Comparison of ENCODE assay signal across 20 cellular contexts in genomic region chr2:46703588-46703987, GRCh38. TPM values are rescaled to one million over a fixed set of nuclear protein-coding genes. Genes with fewer than 3 reads are reported as not detected.
DNase-seq lines count a peak whose midpoint lies in the region; TF ChIP-seq lines count a peak whose summit lies in the region.
"Had no signal": no experiment of that assay in that cellular context is flagged by ENCODE, and none has a peak within 500 bp of the region (broad histone marks: within the 10 kb centered on the region; RNA-seq: fewer than 3 reads in every experiment).

No MANE protein-coding gene starts in this region.

- POLR2A ChIA-PET in BJ (lab: Charles Lee): no interaction called here

- H3K27me3 ChIP-seq in BJ (ENCODE audit: control insufficient read depth, insufficient read depth, low read length): no peaks in the 10 kb centered on the region
- H3K27me3 ChIP-seq in mesenchymal stem cell (ENCODE audit: control insufficient read depth in 1 of 2, insufficient read depth in 1 of 2, low read length in 2 of 2): no peaks in the 10 kb centered on the region
- H3K27me3 ChIP-seq: MG63, neutrophil, Peyer's patch had no signal

- H2AK5ac ChIP-seq in mesenchymal stem cell (ENCODE audit: low read length, severe bottlenecking): no peak overlapping the region

- no peak overlapping the region for H2BK15ac ChIP-seq in mesenchymal stem cell (ENCODE audit: low read depth, poor library complexity, severe bottlenecking)

- H2BK12ac ChIP-seq in mesenchymal stem cell (ENCODE audit: low read length in 2 of 2): no peak overlapping the region

- no peak overlapping the region for H2BK120ac ChIP-seq in mesenchymal stem cell (ENCODE audit: low read depth, low read length)

- H3K23ac ChIP-seq in mesenchymal stem cell (ENCODE audit: low read length in 2 of 2): no peak overlapping the region

- H3K4me2 ChIP-seq in mesenchymal stem cell (ENCODE audit: low read length, poor library complexity, severe bottlenecking): no peak overlapping the region

- peaks cover 3% of the 10 kb centered on the region for H3K79me1 ChIP-seq in mesenchymal stem cell (replicated peaks; ENCODE audit: low read length, poor library complexity, severe bottlenecking)

- no peak overlapping the region for H3K4ac ChIP-seq in mesenchymal stem cell (ENCODE audit: low read depth in 1 of 2, low read length in 2 of 2)

- H3K4me3 ChIP-seq in BJ (ENCODE audit: low read depth, low read length) (peak overlapping the region; percentile 97), mesenchymal stem cell (ENCODE audit: insufficient read depth in 1 of 2, low read depth in 1 of 2, low read length in 2 of 2) (peak overlapping the region in 1 of 2 experiments; percentile 90)
- H3K4me3 ChIP-seq: MG63, Peyer's patch, skin epidermis had no signal

- H3K18ac ChIP-seq in mesenchymal stem cell (ENCODE audit: low read depth in 1 of 2, low read length in 2 of 2): no peak overlapping the region

- no peak overlapping the region for H4K8ac ChIP-seq in mesenchymal stem cell (ENCODE audit: low read length)

- H3K36me3 ChIP-seq in BJ (ENCODE audit: control insufficient read depth, insufficient read depth, low read length) (peaks cover 2% of the 10 kb centered on the region; the same call in 1 of the 2 replicates), mesenchymal stem cell (ENCODE audit: control insufficient read depth in 1 of 2, insufficient read depth in 2 of 2, low read depth in 1 of 2, low read length in 2 of 2) (peaks cover 0 to 19% of the 10 kb centered on the region in 2 experiments)
- H3K36me3 ChIP-seq: MG63, neutrophil, Peyer's patch had no signal

- CTCF ChIA-PET in BJ (lab: Yijun Ruan, JAX): interaction anchor here (0.7 to 4.3 kb wide), 4 partner anchors 15 to 185 kb away, joined by 3 to 15 read pairs (median 6); no protein-coding TSS in a partner anchor

- no peak overlapping the region for H3K14ac ChIP-seq in mesenchymal stem cell (ENCODE audit: low read length in 2 of 2)

- H3K9me3 ChIP-seq in mesenchymal stem cell (ENCODE audit: control insufficient read depth, low read length): no peaks in the 10 kb centered on the region
- H3K9me3 ChIP-seq: MG63, neutrophil, Peyer's patch had no signal

- H4K91ac ChIP-seq in mesenchymal stem cell (ENCODE audit: low read length): no peak overlapping the region

- H3K9ac ChIP-seq in mesenchymal stem cell (ENCODE audit: low read length): peak overlapping the region; percentile 97

- no peak overlapping the region for H2BK5ac ChIP-seq in mesenchymal stem cell (ENCODE audit: low read depth, low read length, poor library complexity, severe bottlenecking)

- peaks cover 2% of the 10 kb centered on the region for H3K4me1 ChIP-seq in mesenchymal stem cell (ENCODE audit: control insufficient read depth, insufficient read depth, low read depth, low read length)

- H3K27ac ChIP-seq in mesenchymal stem cell (ENCODE audit: low read length, poor library complexity, severe bottlenecking): no peak overlapping the region
- H3K27ac ChIP-seq: neutrophil, Peyer's patch, skin epidermis had no signal

- no peak for TF ChIP-seq CTCF in BJ (IDR thresholded peaks at IDR 0.05; ENCODE audit: insufficient read depth, low read depth, low read length)
- no peak for TF ChIP-seq CTCF in GM20000 (IDR thresholded peaks at IDR 0.05; ENCODE audit: extremely low read depth, missing control alignments)

- DNase-seq in BJ (ENCODE audit: low read depth) (no peak), GM20000 (ENCODE audit: low spot score) (peak; percentile 28), NCI-H69 (lab: John Stamatoyannopoulos, UW) (peak; percentile 31), mesenchymal stem cell (no peak), GDM1 (lab: John Stamatoyannopoulos, UW) (no peak), pons (ENCODE audit: low spot score) (no peak)
- no peak for DNase-seq in activated CD8-positive, alpha-beta memory T cell treated with anti-CD3 and anti-CD28 coated beads for 24 hours
- DNase-seq: activated CD4-positive, alpha-beta T cell treated with anti-CD3 and anti-CD28 coated beads for 1 hour; activated CD8-positive, alpha-beta T cell treated with anti-CD3 and anti-CD28 coated beads, Interleukin-2, amount 10 ng/mL, durations not matched to agents 7 days and 5 days; activated gamma-delta T cell treated with Interleukin-2 at 50 U/mL for 16 hours; head of caudate nucleus; left cardiac atrium; MG63; NCI-H2081; Peyer's patch; stimulated activated CD4-positive, alpha-beta T cell treated with anti-CD3 and anti-CD28 coated beads, Interleukin-2, amount 100 ng/mL, for 24 hours; substantia nigra; T-helper 1 cell had no signal

- H2AFZ ChIP-seq in mesenchymal stem cell (ENCODE audit: low read depth, low read length): no peak overlapping the region

RNA-seq across cellular contexts. Expression of gene SOCS5, which starts 4.5 kb away (rescaled TPM):
- 74.1 and 128 TPM in 2 replicates for polyA plus RNA-seq in BJ (2011; rRNA removed)
- 145 and 165 TPM in 2 replicates for polyA minus RNA-seq in BJ (2011; rRNA and poly(A)+ RNA removed)
- 17.2 TPM for polyA plus RNA-seq in mesenchymal stem cell (2013, experiment 1 of 2)
- 17.6 TPM for polyA plus RNA-seq in mesenchymal stem cell (2013, experiment 2 of 2)

Comparison
In these comparisons a context has a peak if more than half of its experiments do, and no peak if none do; other contexts are left out.
1. DNase-seq: peak in GM20000 (single experiment) and NCI-H69 (single experiment); none in BJ (single experiment), mesenchymal stem cell (single experiment), GDM1 (single experiment), activated CD8-positive, alpha-beta memory T cell treated with anti-CD3 and anti-CD28 coated beads for 24 hours (single experiment) and pons (single experiment).